Comparison of ENCODE assay signal across 8 cellular contexts in genomic region chr3:172561894-172562664, GRCh38. TPM values are rescaled to one million over a fixed set of nuclear protein-coding genes. Genes with fewer than 3 reads are reported as not detected.
DNase-seq lines count a peak whose midpoint lies in the region; ATAC-seq, FAIRE-seq and TF ChIP-seq lines count a peak whose summit lies in the region.

No MANE protein-coding gene starts in this region.

- peaks cover 4% of the 10 kb centered on the region for H3K9me3 Mint-ChIP-seq in activated CD8-positive, alpha-beta memory T cell treated with anti-CD3 and anti-CD28 coated beads, Interleukin-2, amount 10 ng/mL, durations not matched to agents 7 days and 5 days (ENCODE audit: low read depth)

- no peak for TF ChIP-seq POLR2A in thyroid gland (IDR thresholded peaks at IDR 0.05)

- peaks cover 0 to 18% of the 10 kb centered on the region in 2 donors for H3K4me1 ChIP-seq in thyroid gland

- no peak for FAIRE-seq in HTR-8/SVneo (lab: Jason Lieb, UNC)

- H3K27me3 Mint-ChIP-seq in activated CD8-positive, alpha-beta memory T cell treated with anti-CD3 and anti-CD28 coated beads, Interleukin-2, amount 10 ng/mL, durations not matched to agents 7 days and 5 days, result no peaks in the 10 kb centered on the region

- no peaks in the 10 kb centered on the region for H3K27me3 ChIP-seq in thyroid gland

- H3K36me3 ChIP-seq in thyroid gland, result no peaks in the 10 kb centered on the region

- H3K27ac ChIP-seq in thyroid gland, result peak overlapping the region; percentile 48 to 81 (median 66)

- H3K4me1 Mint-ChIP-seq in activated CD8-positive, alpha-beta memory T cell treated with anti-CD3 and anti-CD28 coated beads, Interleukin-2, amount 10 ng/mL, durations not matched to agents 7 days and 5 days, result peaks cover 41% of the 10 kb centered on the region

- intact Hi-C loops in thyroid gland (cut with DNase I), result no loop called here

- TF ChIP-seq CTCF in thyroid gland (IDR thresholded peaks at IDR 0.05), result no peak

- no peak overlapping the region for H3K4me3 Mint-ChIP-seq in activated CD8-positive, alpha-beta memory T cell treated with anti-CD3 and anti-CD28 coated beads, Interleukin-2, amount 10 ng/mL, durations not matched to agents 7 days and 5 days

- H3K9me3 ChIP-seq in thyroid gland, result no peaks in the 10 kb centered on the region

- CTCF ChIA-PET in activated CD8-positive, alpha-beta memory T cell treated with anti-CD3 and anti-CD28 coated beads, Interleukin-2, amount 10 ng/mL, durations not matched to agents 7 days and 5 days (lab: Charles Lee), result interaction anchor here (0.6 to 2.0 kb wide), 11 partner anchors 10 to 62 kb away, joined by 3 to 7 read pairs (median 4); no protein-coding TSS in a partner anchor

- no peak for DNase-seq in activated CD8-positive, alpha-beta memory T cell treated with anti-CD3 and anti-CD28 coated beads, Interleukin-2, amount 10 ng/mL, durations not matched to agents 7 days and 5 days
- DNase-seq in activated CD8-positive, alpha-beta memory T cell treated with anti-CD3 and anti-CD28 coated beads, Interleukin-2, amount 50 U/mL, for 48 hours, result no peak
- peak; percentile 49 to 54 for DNase-seq in activated T-cell treated with anti-CD3 and anti-CD28 coated beads, Interleukin-2, amount 50 U/mL, for 48 hours
- DNase-seq in kidney tubule cell (ENCODE audit: low spot score) (peak; percentile 78), thyroid gland (no peak), islet precursor cell (no peak), superior temporal gyrus (ENCODE audit: extremely low spot score) (no peak), HTR-8/SVneo (ENCODE audit: insufficient read length, low spot score) (no peak)

- 87 to 95% methylated on average over 12 of the region's 12 CpGs for WGBS in thyroid gland, 2 donors

- H3K4me3 ChIP-seq in thyroid gland (replicated peaks in 1 of 3), result no peak overlapping the region

- ATAC-seq in activated CD8-positive, alpha-beta memory T cell treated with anti-CD3 and anti-CD28 coated beads, Interleukin-2, amount 10 ng/mL, durations not matched to agents 7 days and 5 days, result peak; percentile 40

- peaks cover 13% of the 10 kb centered on the region for H3K36me3 Mint-ChIP-seq in activated CD8-positive, alpha-beta memory T cell treated with anti-CD3 and anti-CD28 coated beads, Interleukin-2, amount 10 ng/mL, durations not matched to agents 7 days and 5 days

- peak overlapping the region; percentile 84 for H3K27ac Mint-ChIP-seq in activated CD8-positive, alpha-beta memory T cell treated with anti-CD3 and anti-CD28 coated beads, Interleukin-2, amount 10 ng/mL, durations not matched to agents 7 days and 5 days

RNA-seq across cellular contexts. Expression of gene TNFSF10, which starts 38.8 kb away (rescaled TPM):
- total RNA-seq in activated CD8-positive, alpha-beta memory T cell treated with anti-CD3 and anti-CD28 coated beads, Interleukin-2, amount 10 ng/mL, durations not matched to agents 7 days and 5 days, result 100 to 1,000 TPM; 144 to 256 TPM
- total RNA-seq in thyroid gland, result 100 to 1,000 TPM in 1 of 4 donors, 10 to 100 TPM in 3; 24.4 to 178 (median 61.7) TPM

Comparison
In these comparisons a context has a peak if more than half of its experiments do, and no peak if none do; other contexts are left out.
1. DNase-seq: peak in activated T-cell treated with anti-CD3 and anti-CD28 coated beads, Interleukin-2, amount 50 U/mL, for 48 hours (2 of 2) and kidney tubule cell (single experiment); none in activated CD8-positive, alpha-beta memory T cell treated with anti-CD3 and anti-CD28 coated beads, Interleukin-2, amount 10 ng/mL, durations not matched to agents 7 days and 5 days (single experiment), activated CD8-positive, alpha-beta memory T cell treated with anti-CD3 and anti-CD28 coated beads, Interleukin-2, amount 50 U/mL, for 48 hours (single experiment), thyroid gland (0 of 2), islet precursor cell (single experiment), superior temporal gyrus (single experiment) and HTR-8/SVneo (single experiment).